In genomic region chrX:31670245-31670644, GRCh38 we compare ENCODE assay signal across 17 cellular contexts.
"Had no signal": no experiment of that assay in that cellular context is flagged by ENCODE, and none has a peak within 500 bp of the region (broad histone marks: within the 10 kb centered on the region; RNA-seq: fewer than 3 reads in every experiment).

No MANE protein-coding gene starts in this region.

- H3K9me3 Mint-ChIP-seq: dendritic cell treated with granulocyte-macrophage colony-stimulating factor and Interleukin-4, amounts not matched to agents 40 ng/mL and 50 ng/mL, for 4 days had no signal

- H3K9ac ChIP-seq: parathyroid adenoma had no signal

- ATAC-seq: left lobe of liver, natural killer cell, upper lobe of right lung had no signal

- H3K27me3 Mint-ChIP-seq: dendritic cell treated with granulocyte-macrophage colony-stimulating factor and Interleukin-4, amounts not matched to agents 40 ng/mL and 50 ng/mL, for 4 days had no signal

- H3K36me3 Mint-ChIP-seq: natural killer cell had no signal

- H3K27ac Mint-ChIP-seq: dendritic cell treated with granulocyte-macrophage colony-stimulating factor and Interleukin-4, amounts not matched to agents 40 ng/mL and 50 ng/mL, for 4 days; mesothelial cell of epicardium; natural killer cell had no signal

- H3K4me1 Mint-ChIP-seq: natural killer cell had no signal

- DNase-seq: heart right ventricle; hypothalamus; islet precursor cell; mammary epithelial cell; natural killer cell; sigmoid colon; stimulated activated naive CD4-positive, alpha-beta T cell treated with Interleukin-2 at 50 U/mL for 16 hours; thyroid gland; upper lobe of right lung had no signal

- H3K27ac ChIP-seq: parathyroid adenoma, prostate gland, sigmoid colon, skin epidermis, suprapubic skin, thyroid gland, upper lobe of right lung, vagina had no signal

- H3K4me3 Mint-ChIP-seq: dendritic cell treated with granulocyte-macrophage colony-stimulating factor and Interleukin-4, amounts not matched to agents 40 ng/mL and 50 ng/mL, for 4 days; mesothelial cell of epicardium; natural killer cell had no signal

- H3K27me3 ChIP-seq: heart right ventricle, sigmoid colon, suprapubic skin, thyroid gland, upper lobe of right lung, vagina had no signal

- H3K9me3 ChIP-seq: heart right ventricle, prostate gland, sigmoid colon, suprapubic skin, thyroid gland, upper lobe of right lung, vagina had no signal

- H2AFZ ChIP-seq: parathyroid adenoma had no signal

- H3K4me1 ChIP-seq: heart right ventricle, parathyroid adenoma, prostate gland, sigmoid colon, suprapubic skin, thyroid gland, upper lobe of right lung, vagina had no signal

- H3K4me3 ChIP-seq: heart right ventricle, prostate gland, sigmoid colon, skin epidermis, suprapubic skin, thyroid gland, upper lobe of right lung, vagina had no signal

- H3K36me3 ChIP-seq: heart right ventricle, prostate gland, sigmoid colon, suprapubic skin, thyroid gland, upper lobe of right lung, vagina had no signal
